In genomic region chr6:144007455-144007778, GRCh38 we compare ENCODE assay signal across 9 cellular contexts. TPM values are rescaled to one million over a fixed set of nuclear protein-coding genes. Genes with fewer than 3 reads are reported as not detected.
A peak's percentile ranks its signal among the peaks of the same experiment; 100 is the strongest.
DNase-seq lines count a peak whose midpoint lies in the region; FAIRE-seq and TF ChIP-seq lines count a peak whose summit lies in the region.
"Had no signal": no experiment of that assay in that cellular context is flagged by ENCODE, and none has a peak within 500 bp of the region (broad histone marks: within the 10 kb centered on the region; RNA-seq: fewer than 3 reads in every experiment).

No MANE protein-coding gene starts in this region.

- TF ChIP-seq POLR2A in endothelial cell of umbilical vein (IDR thresholded peaks at IDR 0.05; ENCODE audit: low read depth, low read length) = no peak

- no peaks in the 10 kb centered on the region for H4K20me1 ChIP-seq in PC-9 (ENCODE audit: insufficient read depth)
- H4K20me1 ChIP-seq in endothelial cell of umbilical vein (replicated peaks; ENCODE audit: control insufficient read depth, extremely low read depth, insufficient read depth, low read length) = no peaks in the 10 kb centered on the region

- peak overlapping the region in 1 of 2 donors; percentile 35 for H3K4me3 ChIP-seq in CD4-positive, alpha-beta memory T cell (ENCODE audit: low read length in 2 of 2)
- H3K4me3 ChIP-seq in PC-9 = peak overlapping the region; percentile 61; the same call in 1 of the 2 replicates
- H3K4me3 ChIP-seq in endothelial cell of umbilical vein (replicated peaks in 1 of 3; ENCODE audit: insufficient read depth in 1 of 3, low read depth in 1 of 3, low read length in 3 of 3) = peak overlapping the region; percentile 63 to 90 (median 66)
- H3K4me3 ChIP-seq in neuron (ENCODE audit: low read length) = peak overlapping the region; percentile 84

- H3F3A ChIP-seq in PC-9 (ENCODE audit: insufficient read depth, low read depth) = no peaks in the 10 kb centered on the region

- H3K36me3 Mint-ChIP-seq in CD4-positive, alpha-beta memory T cell = no peaks in the 10 kb centered on the region

- H3K79me2 ChIP-seq in PC-9 (ENCODE audit: low read depth) (no peaks in the 10 kb centered on the region), endothelial cell of umbilical vein (ENCODE audit: control insufficient read depth, insufficient read depth, low read length) (peaks cover 2% of the 10 kb centered on the region)

- POLR2A ChIA-PET in CD4-positive, alpha-beta memory T cell (lab: Charles Lee; ENCODE audit: partially characterized antibody) = interaction anchor here (1.4 kb wide), 1 partner anchor 496 kb away, joined by 3 read pairs; the partner anchor contains the start of gene FUCA2
- POLR2A ChIA-PET in PC-9 (lab: Charles Lee; ENCODE audit: unreplicated experiment) = interaction anchor here (0.7 kb wide), 1 partner anchor 1132 kb away, joined by 3 read pairs; no protein-coding TSS in a partner anchor
- POLR2A ChIA-PET in endothelial cell of umbilical vein (lab: Charles Lee) = no interaction called here

- H3K9me1 ChIP-seq in endothelial cell of umbilical vein (replicated peaks; ENCODE audit: control insufficient read depth, extremely low read depth, insufficient read depth, low read length) = no peaks in the 10 kb centered on the region

- peaks cover 0 to 10% (median 5%) of the 10 kb centered on the region in 4 donors for H3K4me1 Mint-ChIP-seq in CD4-positive, alpha-beta memory T cell

- H3K27me3 Mint-ChIP-seq in CD4-positive, alpha-beta memory T cell = peaks cover 6 to 15% of the 10 kb centered on the region in 2 donors

- TF ChIP-seq CTCF in PC-9 (conservative IDR thresholded peaks at IDR 0.05) = no peak
- TF ChIP-seq CTCF in endothelial cell of umbilical vein (IDR thresholded peaks at IDR 0.05; ENCODE audit: extremely low read depth in 1 of 2, insufficient read depth in 1 of 2, low read depth in 1 of 2, low read length in 2 of 2) = no peak

- no peak for FAIRE-seq in endothelial cell of umbilical vein (lab: Jason Lieb, UNC)
- FAIRE-seq: GM18507 had no signal

- BruUV-seq in PC-9 (replicated peaks; lab: Mats Ljungman, UMichigan) = no TSS peak
- BruUV-seq in endothelial cell of umbilical vein (replicated peaks; lab: Mats Ljungman, UMichigan) = no TSS peak

- dilution Hi-C loops in endothelial cell of umbilical vein (cut with MboI; ENCODE audit: extremely low pct_ligation_motif_present, low sequenced_read_pairs) = no loop called here

- peaks cover 6% of the 10 kb centered on the region for H3K4me1 ChIP-seq in CD4-positive, alpha-beta memory T cell (ENCODE audit: insufficient read depth, low read length)
- H3K4me1 ChIP-seq in PC-9 (replicated peaks; ENCODE audit: insufficient read depth) = 0 out of 2 replicates have a peak, but pooled peaks cover 5% of the 10 kb centered on the region
- H3K4me1 ChIP-seq in endothelial cell of umbilical vein (ENCODE audit: control insufficient read depth, extremely low read depth, insufficient read depth, low read length) = peaks cover 3% of the 10 kb centered on the region
- H3K4me1 ChIP-seq in neuron (ENCODE audit: insufficient read depth, low read length) = peaks cover 5% of the 10 kb centered on the region

- no peak for DNase-seq in CD4-positive, alpha-beta memory T cell
- no peak for DNase-seq in PC-9
- DNase-seq in endothelial cell of umbilical vein (ENCODE audit: low read depth, low spot score) = no peak
- no peak for DNase-seq in mucosa of gallbladder (ENCODE audit: low spot score)
- DNase-seq in D341Med (ENCODE audit: low spot score) = no peak
- no peak for DNase-seq in T1000 (lab: John Stamatoyannopoulos, UW)
- DNase-seq in NCI-H82 (lab: John Stamatoyannopoulos, UW) = no peak

- H3K27ac Mint-ChIP-seq in CD4-positive, alpha-beta memory T cell = no peak overlapping the region

- no peaks in the 10 kb centered on the region for H3K36me3 ChIP-seq in CD4-positive, alpha-beta memory T cell (ENCODE audit: insufficient read depth, low read length)
- no peaks in the 10 kb centered on the region for H3K36me3 ChIP-seq in PC-9 (ENCODE audit: low read depth)
- no peaks in the 10 kb centered on the region for H3K36me3 ChIP-seq in endothelial cell of umbilical vein (ENCODE audit: control insufficient read depth in 2 of 2, extremely low read depth in 1 of 2, insufficient read depth in 2 of 2, low read length in 2 of 2)
- H3K36me3 ChIP-seq in neuron (ENCODE audit: insufficient read depth, low read length) = no peaks in the 10 kb centered on the region

- H3K4me2 ChIP-seq in PC-9 (peak overlapping the region; percentile 83), endothelial cell of umbilical vein (ENCODE audit: insufficient read depth, low read length) (peak overlapping the region; percentile 87)

- no peaks in the 10 kb centered on the region for H3K9me3 ChIP-seq in CD4-positive, alpha-beta memory T cell (ENCODE audit: control insufficient read depth in 1 of 2, low read length in 2 of 2)
- H3K9me3 ChIP-seq in PC-9 (ENCODE audit: insufficient read depth, low read depth) (no peaks in the 10 kb centered on the region), endothelial cell of umbilical vein (replicated peaks; ENCODE audit: control insufficient read depth, insufficient read depth, low read length) (no peaks in the 10 kb centered on the region), neuron (ENCODE audit: low read length) (peaks cover 2% of the 10 kb centered on the region)

- H2AFZ ChIP-seq in PC-9 (peak overlapping the region; percentile 73), endothelial cell of umbilical vein (ENCODE audit: low read depth, low read length) (peak overlapping the region; percentile 5), neuron (ENCODE audit: low read depth, low read length) (peak overlapping the region; percentile 51)

- H3K9me3 Mint-ChIP-seq in CD4-positive, alpha-beta memory T cell = peaks cover 0 to 4% (median 0%) of the 10 kb centered on the region in 8 donors

- no peaks in the 10 kb centered on the region for H3K9me2 ChIP-seq in PC-9 (ENCODE audit: insufficient read depth)

- intact Hi-C loops in CD4-positive, alpha-beta memory T cell (cut with micrococcal nuclease) = no loop called here
- intact Hi-C loops in PC-9 (cut with micrococcal nuclease; ENCODE audit: unreplicated experiment) = loop anchor here (5.0 kb wide), 2 partner anchors 65 to 165 kb away; partner anchors contain the start of gene LTV1
- intact Hi-C loops in endothelial cell of umbilical vein (cut with micrococcal nuclease) = loop anchor here (2.0 kb wide), 1 partner anchor 165 kb away; the partner anchor contains the start of gene LTV1

- peak overlapping the region; percentile 58 for H3K9ac ChIP-seq in endothelial cell of umbilical vein (replicated peaks; ENCODE audit: extremely low read depth, insufficient read depth, low read length)

- H3K27ac ChIP-seq in CD4-positive, alpha-beta memory T cell (ENCODE audit: low read depth, low read length) = no peak overlapping the region
- no peak overlapping the region for H3K27ac ChIP-seq in PC-9
- H3K27ac ChIP-seq in endothelial cell of umbilical vein (ENCODE audit: insufficient read depth, low read depth, low read length) = peak overlapping the region; percentile 8

- no peaks in the 10 kb centered on the region for H3K27me3 ChIP-seq in CD4-positive, alpha-beta memory T cell (ENCODE audit: insufficient read depth, low read length)
- H3K27me3 ChIP-seq in PC-9 (ENCODE audit: insufficient read depth, low read depth) (peaks cover 4% of the 10 kb centered on the region; the same call in 1 of the 2 replicates), endothelial cell of umbilical vein (ENCODE audit: control insufficient read depth in 2 of 2, insufficient read depth in 2 of 2, low read length in 2 of 2) (peaks cover 4 to 5% of the 10 kb centered on the region in 2 experiments), neuron (ENCODE audit: insufficient read depth, low read length) (no peaks in the 10 kb centered on the region)

- CTCF ChIA-PET in CD4-positive, alpha-beta memory T cell (lab: Charles Lee; ENCODE audit: partially characterized antibody) = no interaction called here
- CTCF ChIA-PET in PC-9 (lab: Charles Lee) (no interaction called here), endothelial cell of umbilical vein (lab: Charles Lee) (interaction anchor here (1.2 to 2.7 kb wide), 4 partner anchors 67 to 436 kb away, joined by 3 to 18 read pairs (median 4); no protein-coding TSS in a partner anchor)

- H3K4me3 Mint-ChIP-seq in CD4-positive, alpha-beta memory T cell = peak overlapping the region; percentile 48 to 77 (median 65)

TF ChIP-seq in endothelial cell of umbilical vein, 7 proteins besides CTCF, POLR2A, EP300 and RAD21:
- no peak for TF ChIP-seq MYC (IDR thresholded peaks at IDR 0.05; ENCODE audit: low read depth, low read length)
- TF ChIP-seq JUN (IDR thresholded peaks at IDR 0.05; ENCODE audit: borderline replicate concordance, insufficient read depth, insufficient read length, low read depth) = no peak
- TF ChIP-seq FOS (IDR thresholded peaks at IDR 0.05; ENCODE audit: borderline replicate concordance, insufficient read depth, low read length) = no peak
- TF ChIP-seq EZH2 (IDR thresholded peaks at IDR 0.05; ENCODE audit: borderline replicate concordance, low read depth, low read length, severe bottlenecking) = no peak
- no peak for TF ChIP-seq GATA2 (IDR thresholded peaks at IDR 0.05; ENCODE audit: insufficient read depth, insufficient read length, low read depth, low read length)
- TF ChIP-seq POLR2AphosphoS5 (IDR thresholded peaks at IDR 0.05; ENCODE audit: insufficient read depth, low read depth, low read length) = no peak
- TF ChIP-seq, protein P1, sequence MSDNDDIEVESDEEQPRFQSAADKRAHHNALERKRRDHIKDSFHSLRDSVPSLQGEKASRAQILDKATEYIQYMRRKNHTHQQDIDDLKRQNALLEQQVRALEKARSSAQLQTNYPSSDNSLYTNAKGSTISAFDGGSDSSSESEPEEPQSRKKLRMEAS (IDR thresholded peaks at IDR 0.05; ENCODE audit: insufficient read depth, insufficient read length) = no peak

RNA-seq across cellular contexts. Expression of gene PLAGL1, which starts 0.6 kb away (rescaled TPM):
- total RNA-seq in CD4-positive, alpha-beta memory T cell = 1 to 10 TPM; 4.1 to 4.7 TPM
- polyA plus RNA-seq in CD4-positive, alpha-beta memory T cell = 1 to 10 TPM in 1 of 2 donors, under 1 TPM in 1; 0.89 to 1.2 TPM
- total RNA-seq in PC-9 (2021) (7.8 and 8.3 TPM in 2 replicates), endothelial cell of umbilical vein (40.0 and 40.4 TPM in 2 replicates), mucosa of gallbladder (25.3 TPM)
- polyA plus RNA-seq in endothelial cell of umbilical vein = 20.9 and 23.1 TPM in 2 replicates
- polyA plus RNA-seq in endothelial cell of umbilical vein (2011; cell fraction: cytosol; rRNA removed) = 25.1 and 26.6 TPM in 2 replicates
- polyA plus RNA-seq in endothelial cell of umbilical vein (2011; cell fraction: nucleus; rRNA removed) = 79.6 and 84.9 TPM in 2 replicates
- polyA plus RNA-seq in endothelial cell of umbilical vein (2012) = 19.9 and 27.5 TPM in 2 replicates
- 16.7 and 31.4 TPM in 2 replicates for polyA minus RNA-seq in endothelial cell of umbilical vein
- 1.2 TPM for polyA minus RNA-seq in endothelial cell of umbilical vein (2011; cell fraction: cytosol; rRNA and poly(A)+ RNA removed)
- 29.5 and 41.3 TPM in 2 replicates for polyA minus RNA-seq in endothelial cell of umbilical vein (2011; cell fraction: nucleus; rRNA and poly(A)+ RNA removed)

Comparison
In these comparisons a context has a peak if more than half of its experiments do, and no peak if none do; other contexts are left out.
1. H2AFZ ChIP-seq: peak in every context shown above with its lines; median percentile 73 in PC-9; 51 in neuron; 5 in endothelial cell of umbilical vein.